In genomic region chr3:45690331-45691035, GRCh38 we compare ENCODE assay signal across 8 cellular contexts. TPM values are rescaled to one million over a fixed set of nuclear protein-coding genes. Genes with fewer than 3 reads are reported as not detected.
DNase-seq lines count a peak whose midpoint lies in the region; TF ChIP-seq lines count a peak whose summit lies in the region.

No MANE protein-coding gene starts in this region.

- no peak for TF ChIP-seq POLR2A in suprapubic skin (IDR thresholded peaks at IDR 0.05)

- peak overlapping the region; percentile 93 for H3K27ac ChIP-seq in CD8-positive, alpha-beta memory T cell (ENCODE audit: low read depth, low read length)
- no peak overlapping the region for H3K27ac ChIP-seq in iPS-20b (ENCODE audit: low read length)
- H3K27ac ChIP-seq in suprapubic skin = peak overlapping the region; percentile 85

- WGBS in suprapubic skin = 12% methylated on average over 4 of the region's 4 CpGs

- CTCF ChIA-PET in CD8-positive, alpha-beta memory T cell (lab: Charles Lee) = interaction anchor here (0.6 to 2.3 kb wide), 4 partner anchors 24 to 34 kb away, joined by 3 to 10 read pairs (median 6); no protein-coding TSS in a partner anchor
- CTCF ChIA-PET in activated CD4-positive, alpha-beta memory T cell treated with anti-CD3 and anti-CD28 coated beads for 36 hours (lab: Charles Lee) = interaction anchor here (0.8 to 3.6 kb wide), 10 partner anchors 10 to 238 kb away, joined by 3 to 25 read pairs (median 4); no protein-coding TSS in a partner anchor

- POLR2A ChIA-PET in CD8-positive, alpha-beta memory T cell (lab: Charles Lee) = no interaction called here
- POLR2A ChIA-PET in activated CD4-positive, alpha-beta memory T cell treated with anti-CD3 and anti-CD28 coated beads for 36 hours (lab: Charles Lee) = interaction anchor here (1.5 to 3.1 kb wide), 3 partner anchors 14 to 96 kb away, joined by 4 to 23 read pairs (median 5); partner anchors contain the start of gene LIMD1

- H3K36me3 ChIP-seq in CD8-positive, alpha-beta memory T cell (ENCODE audit: insufficient read depth, low read length) = no peaks in the 10 kb centered on the region
- H3K36me3 ChIP-seq in iPS-20b (ENCODE audit: insufficient read depth, low read depth, low read length) (peaks cover 23% of the 10 kb centered on the region), suprapubic skin (no peaks in the 10 kb centered on the region)

- H3K4me1 ChIP-seq in CD8-positive, alpha-beta memory T cell (ENCODE audit: insufficient read depth, low read length) = peaks cover 54% of the 10 kb centered on the region
- H3K4me1 ChIP-seq in iPS-20b (ENCODE audit: insufficient read depth, low read length) (peaks cover 10% of the 10 kb centered on the region), suprapubic skin (peaks cover 63% of the 10 kb centered on the region)

- peak overlapping the region; percentile 95 for H3K4me3 ChIP-seq in CD8-positive, alpha-beta memory T cell (ENCODE audit: low read length)
- H3K4me3 ChIP-seq in LNCaP clone FGC (ENCODE audit: low read depth, low read length) (peak overlapping the region; percentile 70), iPS-20b (ENCODE audit: low read length) (peak overlapping the region; percentile 90), suprapubic skin (peak overlapping the region; percentile 72)

- H3K36me3 Mint-ChIP-seq in CD8-positive, alpha-beta memory T cell = peaks cover 0 to 47% (median 12%) of the 10 kb centered on the region in 3 donors
- H3K36me3 Mint-ChIP-seq in activated CD4-positive, alpha-beta memory T cell treated with anti-CD3 and anti-CD28 coated beads for 36 hours = peaks cover 33% of the 10 kb centered on the region

- peaks cover 66 to 75% (median 74%) of the 10 kb centered on the region in 3 donors for H3K4me1 Mint-ChIP-seq in CD8-positive, alpha-beta memory T cell
- peaks cover 55% of the 10 kb centered on the region for H3K4me1 Mint-ChIP-seq in activated CD4-positive, alpha-beta memory T cell treated with anti-CD3 and anti-CD28 coated beads for 36 hours (ENCODE audit: low read depth)

- intact Hi-C loops in activated CD4-positive, alpha-beta memory T cell treated with anti-CD3 and anti-CD28 coated beads for 36 hours (cut with micrococcal nuclease) = loop anchor here (1.0 to 10.0 kb wide), 6 partner anchors 22 to 1356 kb away; partner anchors contain the start of gene TCAIM

- H3K9me3 ChIP-seq in CD8-positive, alpha-beta memory T cell (ENCODE audit: low read length) = no peaks in the 10 kb centered on the region
- H3K9me3 ChIP-seq in iPS-20b (ENCODE audit: insufficient read depth, low read depth, low read length) (no peaks in the 10 kb centered on the region), suprapubic skin (no peaks in the 10 kb centered on the region)

- peak overlapping the region; percentile 98 for H3K9ac ChIP-seq in iPS-20b (ENCODE audit: low read depth, low read length)

- peaks cover 4 to 9% of the 10 kb centered on the region in 2 donors for H3K27me3 Mint-ChIP-seq in CD8-positive, alpha-beta memory T cell
- peaks cover 4% of the 10 kb centered on the region for H3K27me3 Mint-ChIP-seq in activated CD4-positive, alpha-beta memory T cell treated with anti-CD3 and anti-CD28 coated beads for 36 hours

- no peak for TF ChIP-seq EP300 in suprapubic skin (IDR thresholded peaks at IDR 0.05)

- peak in 1 of 5 donors; percentile 20 for DNase-seq in CD8-positive, alpha-beta memory T cell
- DNase-seq in LNCaP clone FGC (ENCODE audit: low read depth) (no peak), suprapubic skin (ENCODE audit: low spot score in 2 of 2) (no peak), epidermal melanocyte (ENCODE audit: insufficient read length, low spot score) (no peak), cortex of kidney (lab: John Stamatoyannopoulos, UW) (no peak), globus pallidus (ENCODE audit: low spot score) (no peak)
- DNase-seq in activated CD4-positive, alpha-beta memory T cell treated with anti-CD3 and anti-CD28 coated beads for 36 hours = peak; percentile 27

- peak overlapping the region; percentile 84 to 98 (median 90) for H3K4me3 Mint-ChIP-seq in CD8-positive, alpha-beta memory T cell
- H3K4me3 Mint-ChIP-seq in activated CD4-positive, alpha-beta memory T cell treated with anti-CD3 and anti-CD28 coated beads for 36 hours = peak overlapping the region; percentile 75

- peak overlapping the region; percentile 85 to 100 (median 98) for H3K27ac Mint-ChIP-seq in CD8-positive, alpha-beta memory T cell
- H3K27ac Mint-ChIP-seq in activated CD4-positive, alpha-beta memory T cell treated with anti-CD3 and anti-CD28 coated beads for 36 hours = peak overlapping the region; percentile 85

- H3K9me3 Mint-ChIP-seq in CD8-positive, alpha-beta memory T cell = peaks cover 0 to 5% (median 3%) of the 10 kb centered on the region in 5 donors
- peaks cover 3% of the 10 kb centered on the region for H3K9me3 Mint-ChIP-seq in activated CD4-positive, alpha-beta memory T cell treated with anti-CD3 and anti-CD28 coated beads for 36 hours

- TF ChIP-seq CTCF in LNCaP clone FGC (IDR thresholded peaks at IDR 0.05; ENCODE audit: control insufficient read depth, extremely low read depth, insufficient read depth) (no peak), suprapubic skin (IDR thresholded peaks at IDR 0.05) (no peak)

- H3K27me3 ChIP-seq in CD8-positive, alpha-beta memory T cell (ENCODE audit: insufficient read depth, low read length, poor library complexity, severe bottlenecking) = no peaks in the 10 kb centered on the region
- H3K27me3 ChIP-seq in iPS-20b (ENCODE audit: insufficient read depth, low read length) = no peaks in the 10 kb centered on the region
- no peaks in the 10 kb centered on the region for H3K27me3 ChIP-seq in suprapubic skin

RNA-seq across cellular contexts. Expression of gene SACM1L, which starts 1.3 kb away (rescaled TPM):
- 10 to 100 TPM; 78.7 to 79.1 TPM for total RNA-seq in CD8-positive, alpha-beta memory T cell
- polyA plus RNA-seq in CD8-positive, alpha-beta memory T cell = 41.0 TPM
- total RNA-seq in activated CD4-positive, alpha-beta memory T cell treated with anti-CD3 and anti-CD28 coated beads for 36 hours = 10 to 100 TPM; 64.3 to 71.2 TPM
- 10 to 100 TPM; 22.8 to 48.9 (median 31.2) TPM for total RNA-seq in suprapubic skin
